ENCODE assay signal across 16 cellular contexts in the genomic region with DNA sequence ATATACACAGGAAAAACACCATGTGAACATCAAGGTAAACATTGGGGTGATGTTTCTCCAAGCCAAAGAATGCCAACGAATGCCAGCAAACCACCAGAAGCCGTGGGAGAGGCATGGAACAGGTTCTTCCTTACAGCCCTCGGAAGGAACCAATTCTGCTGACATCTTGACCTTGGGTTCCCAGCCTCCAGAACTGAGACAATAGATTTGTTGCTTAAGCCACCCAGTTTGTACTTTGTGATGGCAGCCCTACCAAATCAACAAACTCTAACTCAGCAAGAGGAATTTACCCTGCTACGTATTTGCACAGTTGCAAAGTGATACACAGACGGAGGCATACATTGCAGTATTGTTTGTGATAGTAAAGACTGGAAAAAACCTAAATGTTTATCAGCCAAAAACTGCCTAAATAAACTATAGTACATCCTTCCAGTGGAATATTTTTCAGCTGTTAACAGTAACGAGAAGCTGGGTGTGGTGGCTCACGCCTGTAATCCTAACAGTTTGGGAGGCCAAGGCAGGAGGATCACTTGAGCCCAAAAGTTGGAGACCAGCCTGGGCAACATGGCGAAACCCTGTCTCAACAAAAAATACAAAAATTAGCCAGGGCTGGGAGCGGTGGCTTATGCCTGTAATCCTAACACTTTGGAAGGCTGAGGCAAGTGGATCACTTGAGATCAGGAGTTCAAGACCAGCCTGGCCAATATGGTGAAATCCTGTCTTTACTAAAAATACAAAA. TPM values are rescaled to one million over a fixed set of nuclear protein-coding genes. Genes with fewer than 3 reads are reported as not detected.
DNase-seq lines count a peak whose midpoint lies in the region; ATAC-seq, FAIRE-seq and TF ChIP-seq lines count a peak whose summit lies in the region.
"Had no signal": no experiment of that assay in that cellular context is flagged by ENCODE, and none has a peak within 500 bp of the region (broad histone marks: within the 10 kb centered on the region; RNA-seq: fewer than 3 reads in every experiment).

No MANE protein-coding gene starts in this region.

- DNase-seq in A549 (ENCODE audit: low read depth in 1 of 2, low spot score in 1 of 2): peak in 1 of 2 experiments; percentile 79
- DNase-seq in breast epithelium (ENCODE audit: low spot score in 2 of 2): peak in 1 of 2 donors; percentile 51
- peak; percentile 63 for DNase-seq in mucosa of gallbladder (ENCODE audit: low spot score)
- DNase-seq in MV-4-11 (lab: John Stamatoyannopoulos, UW): no peak
- DNase-seq in stimulated activated CD8-positive, alpha-beta memory T cell treated with anti-CD3 and anti-CD28 coated beads, Interleukin-4, amount 100 ng/mL, for 48 hours: no peak
- DNase-seq: AML-193; CD4-positive, alpha-beta memory T cell; DMS153; DMS79; GDM1; H9 had no signal

- CTCF ChIA-PET in A549 (lab: Yijun Ruan, JAX): interaction anchor here (0.6 to 13.1 kb wide), 2 partner anchors 17 to 25 kb away, joined by 3 to 208 read pairs; no protein-coding TSS in a partner anchor

- no peak for FAIRE-seq in A549 (lab: Jason Lieb, UNC)
- FAIRE-seq: A204.1, H1, HTR-8/SVneo had no signal

- intact Hi-C loops in breast epithelium (cut with DNase I; ENCODE audit: low total_unique reads): no loop called here

- 49% methylated on average over 9 of the region's 9 CpGs for WGBS in A549 (ENCODE audit: missing lambda C conversion rate)

- TF ChIP-seq CTCF in A549 (IDR thresholded peaks at IDR 0.05): no peak
- TF ChIP-seq CTCF in C4-2B (conservative IDR thresholded peaks at IDR 0.05): no peak
- no peak for TF ChIP-seq CTCF in breast epithelium (IDR thresholded peaks at IDR 0.05)

- no peaks in the 10 kb centered on the region for H3K36me3 ChIP-seq in breast epithelium

- peak overlapping the region; percentile 71 to 73 for H3K27ac ChIP-seq in A549
- peak overlapping the region; percentile 37 for H3K27ac ChIP-seq in C4-2B
- peak overlapping the region; percentile 48 to 68 for H3K27ac ChIP-seq in breast epithelium

- peak; percentile 73 to 78 for ATAC-seq in A549
- ATAC-seq in GM18870 (IDR thresholded peaks at IDR 0.05; ENCODE audit: unreplicated experiment): no peak

- H3K9me3 ChIP-seq in A549: no peaks in the 10 kb centered on the region
- no peaks in the 10 kb centered on the region for H3K9me3 ChIP-seq in breast epithelium

- H3K4me2 ChIP-seq in A549: peak overlapping the region; percentile 38

- TF ChIP-seq RAD21 in A549 (conservative IDR thresholded peaks at IDR 0.05 in 1 of 2, IDR thresholded peaks at IDR 0.05 in 1 of 2): no peak

- POLR2A ChIA-PET in A549 (lab: Yijun Ruan, JAX): no interaction called here

- no peaks in the 10 kb centered on the region for H3K27me3 ChIP-seq in breast epithelium

- H3K4me3 ChIP-seq in A549 (no peak overlapping the region), breast epithelium (no peak overlapping the region)

- TF ChIP-seq POLR2A in A549 (IDR thresholded peaks at IDR 0.05; ENCODE audit: low read length) (no peak), breast epithelium (IDR thresholded peaks at IDR 0.05) (no peak)

- peaks cover 48% of the 10 kb centered on the region for H3K4me1 ChIP-seq in A549
- peaks cover 0 to 6% of the 10 kb centered on the region in 2 donors for H3K4me1 ChIP-seq in breast epithelium

- peak in 1 of 2 experiments; percentile 43; a peak in 2 of 5 replicates for TF ChIP-seq EP300 in A549 (IDR thresholded peaks at IDR 0.05)

TF ChIP-seq in A549, 52 proteins besides CTCF, POLR2A, EP300 and RAD21:
- no peak for TF ChIP-seq HOXB13 (CRISPR knock-in tag; IDR thresholded peaks at IDR 0.05; ENCODE audit: low read depth)
- TF ChIP-seq, protein P1, sequence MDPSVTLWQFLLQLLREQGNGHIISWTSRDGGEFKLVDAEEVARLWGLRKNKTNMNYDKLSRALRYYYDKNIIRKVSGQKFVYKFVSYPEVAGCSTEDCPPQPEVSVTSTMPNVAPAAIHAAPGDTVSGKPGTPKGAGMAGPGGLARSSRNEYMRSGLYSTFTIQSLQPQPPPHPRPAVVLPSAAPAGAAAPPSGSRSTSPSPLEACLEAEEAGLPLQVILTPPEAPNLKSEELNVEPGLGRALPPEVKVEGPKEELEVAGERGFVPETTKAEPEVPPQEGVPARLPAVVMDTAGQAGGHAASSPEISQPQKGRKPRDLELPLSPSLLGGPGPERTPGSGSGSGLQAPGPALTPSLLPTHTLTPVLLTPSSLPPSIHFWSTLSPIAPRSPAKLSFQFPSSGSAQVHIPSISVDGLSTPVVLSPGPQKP (IDR thresholded peaks at IDR 0.05; ENCODE audit: low read depth, low read length): no peak
- TF ChIP-seq ESRRA (IDR thresholded peaks at IDR 0.05; ENCODE audit: borderline replicate concordance, low read length): no peak
- TF ChIP-seq POLR2AphosphoS2 (conservative IDR thresholded peaks at IDR 0.05; ENCODE audit: low read length): no peak
- TF ChIP-seq MAX (IDR thresholded peaks at IDR 0.05): no peak
- peak; percentile 28 for TF ChIP-seq MAFK (IDR thresholded peaks at IDR 0.05; ENCODE audit: partially characterized antibody)
- no peak for TF ChIP-seq HOXA7 (CRISPR knock-in tag; IDR thresholded peaks at IDR 0.05)
- TF ChIP-seq CEBPB (IDR thresholded peaks at IDR 0.05): peak in 1 of 2 experiments; percentile 7; a peak in 1 of 4 replicates
- TF ChIP-seq FOSL2 (IDR thresholded peaks at IDR 0.05): no peak
- 0 out of 2 replicates have a peak, but pooled peaks have one; percentile 43 for TF ChIP-seq FOSL2 (CRISPR knock-in tag; IDR thresholded peaks at IDR 0.05)
- no peak for TF ChIP-seq SREBF2 (IDR thresholded peaks at IDR 0.05)

RNA-seq across cellular contexts. Expression of gene ZC3H12A, which starts 12.5 kb away (rescaled TPM):
- polyA plus RNA-seq in A549 (2011; rRNA removed) (23.1 and 23.5 TPM in 2 replicates), A549 (2017; fragmentation: RNase III; extraction: RNeasy Plus Mini Kit Qiagen cat#74134 plus additional on column Dnase treatment) (11.6 to 16.3 TPM (median 14.7 TPM) in 3 replicates)
- 26.7 and 39.4 TPM in 2 replicates for polyA plus RNA-seq in A549 (2012; cell fraction: cytosol; rRNA removed)
- polyA plus RNA-seq in A549 (2012; cell fraction: nucleus; rRNA removed): 101 and 103 TPM in 2 replicates
- polyA minus RNA-seq in A549 (2011; rRNA and poly(A)+ RNA removed): 36.5 and 49.9 TPM in 2 replicates
- total RNA-seq in breast epithelium (10 to 100 TPM in 2 of 3 donors, 1 to 10 TPM in 1; 5.8 to 82.8 (median 76.7) TPM), mucosa of gallbladder (17.6 TPM)

RNA-seq across cellular contexts. Expression of gene MEAF6, which starts 52.7 kb away (rescaled TPM):
- 45.4 and 47.2 TPM in 2 replicates for polyA plus RNA-seq in A549 (2011; rRNA removed)
- polyA plus RNA-seq in A549 (2012; cell fraction: cytosol; rRNA removed): 19.4 and 20.5 TPM in 2 replicates
- 9.2 and 17.5 TPM in 2 replicates for polyA plus RNA-seq in A549 (2012; cell fraction: nucleus; rRNA removed)
- polyA plus RNA-seq in A549 (2017; fragmentation: RNase III; extraction: RNeasy Plus Mini Kit Qiagen cat#74134 plus additional on column Dnase treatment): 38.5 to 42.5 TPM (median 39.4 TPM) in 3 replicates
- 9.9 and 11.4 TPM in 2 replicates for polyA minus RNA-seq in A549 (2011; rRNA and poly(A)+ RNA removed)
- total RNA-seq in breast epithelium: 100 to 1,000 TPM in 1 of 3 donors, 10 to 100 TPM in 2; 78.2 to 140 (median 87.2) TPM
- 74.2 TPM for total RNA-seq in mucosa of gallbladder
